ENCODE assay signal across 1 cellular context in the genomic region with DNA sequence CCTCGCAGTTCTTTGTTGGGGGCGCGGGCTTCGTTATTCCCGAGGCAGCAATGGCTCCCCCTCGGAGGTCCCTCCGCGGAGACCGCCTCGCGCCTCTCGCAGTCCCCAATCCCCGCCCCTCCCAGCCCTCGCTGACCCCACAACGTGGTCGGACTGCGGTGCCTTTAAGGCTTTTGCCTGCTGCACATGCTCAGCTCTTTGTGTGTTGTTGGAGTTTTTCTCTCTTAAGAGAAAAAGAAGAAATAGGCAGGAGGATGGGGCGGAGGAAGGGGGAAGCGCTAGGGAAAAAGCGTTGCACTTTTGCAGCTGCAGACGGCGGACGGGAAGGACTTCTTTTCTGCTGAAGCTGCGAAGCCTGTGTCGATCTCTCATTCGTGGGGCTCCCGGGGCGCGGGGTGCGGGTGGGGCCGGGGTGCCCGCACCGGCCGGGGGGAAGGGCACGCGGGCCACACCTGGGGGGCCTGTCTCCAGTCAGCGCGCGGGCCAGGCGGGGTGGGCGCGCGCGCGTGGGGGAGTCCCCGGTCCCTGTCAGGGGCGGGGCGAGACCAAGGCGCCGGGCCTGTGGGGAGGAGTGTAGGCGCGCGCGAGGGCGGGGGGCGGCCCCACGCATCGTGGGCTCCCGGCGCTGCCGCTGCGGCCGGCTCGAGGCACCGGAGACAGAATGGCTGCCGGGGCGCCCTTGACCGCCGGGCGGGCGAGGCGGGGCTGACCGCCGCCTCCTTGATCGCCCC.
TF ChIP-seq lines count a peak whose summit lies in the region.

No MANE protein-coding gene starts in this region.

TF ChIP-seq in WTC11, 78 proteins besides CTCF, POLR2A, EP300 and RAD21 (continued from another document):
- TF ChIP-seq, protein P1, sequence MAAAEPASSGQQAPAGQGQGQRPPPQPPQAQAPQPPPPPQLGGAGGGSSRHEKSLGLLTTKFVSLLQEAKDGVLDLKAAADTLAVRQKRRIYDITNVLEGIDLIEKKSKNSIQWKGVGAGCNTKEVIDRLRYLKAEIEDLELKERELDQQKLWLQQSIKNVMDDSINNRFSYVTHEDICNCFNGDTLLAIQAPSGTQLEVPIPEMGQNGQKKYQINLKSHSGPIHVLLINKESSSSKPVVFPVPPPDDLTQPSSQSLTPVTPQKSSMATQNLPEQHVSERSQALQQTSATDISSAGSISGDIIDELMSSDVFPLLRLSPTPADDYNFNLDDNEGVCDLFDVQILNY (CRISPR knock-in tag; IDR thresholded peaks at IDR 0.05): peak; percentile 17; the same call in 1 of the 2 replicates
- TF ChIP-seq ZNF425 (CRISPR knock-in tag; conservative IDR thresholded peaks at IDR 0.05): no peak
- TF ChIP-seq CREM (CRISPR knock-in tag; IDR thresholded peaks at IDR 0.05): no peak
- TF ChIP-seq, protein P2, sequence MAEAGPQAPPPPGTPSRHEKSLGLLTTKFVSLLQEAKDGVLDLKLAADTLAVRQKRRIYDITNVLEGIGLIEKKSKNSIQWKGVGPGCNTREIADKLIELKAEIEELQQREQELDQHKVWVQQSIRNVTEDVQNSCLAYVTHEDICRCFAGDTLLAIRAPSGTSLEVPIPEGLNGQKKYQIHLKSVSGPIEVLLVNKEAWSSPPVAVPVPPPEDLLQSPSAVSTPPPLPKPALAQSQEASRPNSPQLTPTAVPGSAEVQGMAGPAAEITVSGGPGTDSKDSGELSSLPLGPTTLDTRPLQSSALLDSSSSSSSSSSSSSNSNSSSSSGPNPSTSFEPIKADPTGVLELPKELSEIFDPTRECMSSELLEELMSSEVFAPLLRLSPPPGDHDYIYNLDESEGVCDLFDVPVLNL (CRISPR knock-in tag; IDR thresholded peaks at IDR 0.05; ENCODE audit: borderline replicate concordance, low read depth): 0 out of 2 replicates have a peak, but pooled peaks have one; percentile 22
- TF ChIP-seq, protein P3, sequence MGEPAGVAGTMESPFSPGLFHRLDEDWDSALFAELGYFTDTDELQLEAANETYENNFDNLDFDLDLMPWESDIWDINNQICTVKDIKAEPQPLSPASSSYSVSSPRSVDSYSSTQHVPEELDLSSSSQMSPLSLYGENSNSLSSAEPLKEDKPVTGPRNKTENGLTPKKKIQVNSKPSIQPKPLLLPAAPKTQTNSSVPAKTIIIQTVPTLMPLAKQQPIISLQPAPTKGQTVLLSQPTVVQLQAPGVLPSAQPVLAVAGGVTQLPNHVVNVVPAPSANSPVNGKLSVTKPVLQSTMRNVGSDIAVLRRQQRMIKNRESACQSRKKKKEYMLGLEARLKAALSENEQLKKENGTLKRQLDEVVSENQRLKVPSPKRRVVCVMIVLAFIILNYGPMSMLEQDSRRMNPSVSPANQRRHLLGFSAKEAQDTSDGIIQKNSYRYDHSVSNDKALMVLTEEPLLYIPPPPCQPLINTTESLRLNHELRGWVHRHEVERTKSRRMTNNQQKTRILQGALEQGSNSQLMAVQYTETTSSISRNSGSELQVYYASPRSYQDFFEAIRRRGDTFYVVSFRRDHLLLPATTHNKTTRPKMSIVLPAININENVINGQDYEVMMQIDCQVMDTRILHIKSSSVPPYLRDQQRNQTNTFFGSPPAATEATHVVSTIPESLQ (CRISPR knock-in tag; IDR thresholded peaks at IDR 0.05): no peak
- TF ChIP-seq, protein P4, sequence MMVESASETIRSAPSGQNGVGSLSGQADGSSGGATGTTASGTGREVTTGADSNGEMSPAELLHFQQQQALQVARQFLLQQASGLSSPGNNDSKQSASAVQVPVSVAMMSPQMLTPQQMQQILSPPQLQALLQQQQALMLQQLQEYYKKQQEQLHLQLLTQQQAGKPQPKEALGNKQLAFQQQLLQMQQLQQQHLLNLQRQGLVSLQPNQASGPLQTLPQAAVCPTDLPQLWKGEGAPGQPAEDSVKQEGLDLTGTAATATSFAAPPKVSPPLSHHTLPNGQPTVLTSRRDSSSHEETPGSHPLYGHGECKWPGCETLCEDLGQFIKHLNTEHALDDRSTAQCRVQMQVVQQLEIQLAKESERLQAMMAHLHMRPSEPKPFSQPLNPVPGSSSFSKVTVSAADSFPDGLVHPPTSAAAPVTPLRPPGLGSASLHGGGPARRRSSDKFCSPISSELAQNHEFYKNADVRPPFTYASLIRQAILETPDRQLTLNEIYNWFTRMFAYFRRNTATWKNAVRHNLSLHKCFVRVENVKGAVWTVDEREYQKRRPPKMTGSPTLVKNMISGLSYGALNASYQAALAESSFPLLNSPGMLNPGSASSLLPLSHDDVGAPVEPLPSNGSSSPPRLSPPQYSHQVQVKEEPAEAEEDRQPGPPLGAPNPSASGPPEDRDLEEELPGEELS (CRISPR knock-in tag; IDR thresholded peaks at IDR 0.05): 0 out of 2 replicates have a peak, but pooled peaks have one; percentile 24
